Comparison of ENCODE assay signal across 29 cellular contexts in the genomic region with DNA sequence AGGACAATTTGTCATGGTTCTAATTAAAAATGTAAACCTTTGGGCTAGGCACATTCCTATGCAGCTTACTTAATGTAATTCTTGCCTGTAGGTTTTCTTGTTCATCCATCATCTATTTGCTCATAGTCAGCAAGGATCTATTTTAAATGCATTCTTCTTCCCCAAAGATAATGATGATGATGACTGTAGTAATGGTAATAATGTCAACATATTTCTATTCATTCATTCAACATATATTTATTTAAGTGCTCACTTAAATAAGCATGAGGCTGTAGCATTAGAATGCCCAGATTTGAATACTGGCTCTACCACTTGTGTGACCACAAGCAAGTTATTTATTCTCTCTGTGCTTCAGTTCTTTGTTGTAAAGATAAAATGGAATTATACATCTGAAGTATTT.
"Had no signal": no experiment of that assay in that cellular context is flagged by ENCODE, and none has a peak within 500 bp of the region (broad histone marks: within the 10 kb centered on the region; RNA-seq: fewer than 3 reads in every experiment).

No MANE protein-coding gene starts in this region.

- H2AFZ ChIP-seq: hepatocyte had no signal

- H3K4me2 ChIP-seq: hepatocyte had no signal

- H3K9me3 ChIP-seq: colonic mucosa had no signal

- H3K4me1 ChIP-seq: colonic mucosa, esophagus squamous epithelium, gastroesophageal sphincter, heart left ventricle, left ventricle myocardium inferior, lower lobe of right lung had no signal

- H3K27me3 ChIP-seq: colonic mucosa, dorsolateral prefrontal cortex, esophagus squamous epithelium, heart left ventricle, hepatocyte had no signal

- DNase-seq: colonic mucosa; cortex of kidney; dermis blood vessel endothelial cell; dorsolateral prefrontal cortex; effector CD4-positive, alpha-beta T cell; effector memory CD4-positive, alpha-beta T cell; erythroblast; esophagus squamous epithelium; foreskin fibroblast; heart left ventricle; hypothalamus; immature natural killer cell; islet precursor cell; kidney; kidney glomerular epithelial cell; left colon; left ventricle myocardium inferior; lower lobe of right lung; mesenchymal stem cell; mucosa of descending colon; naive B cell; naive thymus-derived CD8-positive, alpha-beta T cell had no signal

- FAIRE-seq: endothelial cell of umbilical vein, frontal cortex, kidney had no signal

- ATAC-seq: esophagus mucosa; gastroesophageal sphincter; heart left ventricle; left colon; left lobe of liver; lower lobe of right lung; mucosa of descending colon; naive thymus-derived CD8-positive, alpha-beta T cell had no signal

- H3K4me3 ChIP-seq: colonic mucosa, dorsolateral prefrontal cortex, esophagus squamous epithelium, gastroesophageal sphincter, heart left ventricle, hepatocyte, left ventricle myocardium inferior, lower lobe of right lung, mucosa of descending colon had no signal

- H3K79me2 ChIP-seq: hepatocyte had no signal

- H3K27me3 Mint-ChIP-seq: naive B cell had no signal

- H3K36me3 ChIP-seq: colonic mucosa, esophagus squamous epithelium, gastroesophageal sphincter, heart left ventricle, left ventricle myocardium inferior, lower lobe of right lung had no signal

- H3K4me1 Mint-ChIP-seq: immature natural killer cell; mesothelial cell of epicardium; naive thymus-derived CD8-positive, alpha-beta T cell had no signal

- H3K27ac ChIP-seq: colonic mucosa, dorsolateral prefrontal cortex, esophagus squamous epithelium, gastroesophageal sphincter, heart left ventricle, hepatocyte, left ventricle myocardium inferior, lower lobe of right lung had no signal

- H3K27ac Mint-ChIP-seq: immature natural killer cell; mesothelial cell of epicardium; naive thymus-derived CD8-positive, alpha-beta T cell had no signal

- H3K4me3 Mint-ChIP-seq: immature natural killer cell; mesothelial cell of epicardium; naive thymus-derived CD8-positive, alpha-beta T cell had no signal
